Comparison of ENCODE assay signal across 1 cellular context in genomic region chr1:9473032-9473792, GRCh38.
TF ChIP-seq lines count a peak whose summit lies in the region.

No MANE protein-coding gene starts in this region.

TF ChIP-seq in HEK293, 187 proteins besides CTCF, POLR2A, EP300 and RAD21 (continued from another document):
- peak; percentile 90 for TF ChIP-seq ZNF629 (tag by site-specific recombination; IDR thresholded peaks at IDR 0.05)
- TF ChIP-seq ZNF398 (tag by site-specific recombination; IDR thresholded peaks at IDR 0.05), result peak; percentile 65
- TF ChIP-seq ZBTB17 (tag by site-specific recombination; IDR thresholded peaks at IDR 0.05), result 0 out of 2 replicates have a peak, but pooled peaks have one; percentile 11
- TF ChIP-seq SP7 (tag by site-specific recombination; IDR thresholded peaks at IDR 0.05), result peak; percentile 42; the same call in 1 of the 2 replicates
- no peak for TF ChIP-seq ZNF169 (tag by site-specific recombination; IDR thresholded peaks at IDR 0.05)
- TF ChIP-seq GLIS2 (tag by site-specific recombination; IDR thresholded peaks at IDR 0.05), result peak; percentile 32; the same call in 1 of the 2 replicates
- no peak for TF ChIP-seq ZNF140 (tag by site-specific recombination; IDR thresholded peaks at IDR 0.05)
- TF ChIP-seq KLF17 (tag by site-specific recombination; IDR thresholded peaks at IDR 0.05), result peak; percentile 88
- peak; percentile 99 for TF ChIP-seq ZIC2 (tag by site-specific recombination; IDR thresholded peaks at IDR 0.05)
- no peak for TF ChIP-seq ZNF514 (tag by site-specific recombination; IDR thresholded peaks at IDR 0.05)
- TF ChIP-seq HOXC10 (CRISPR knock-in tag; IDR thresholded peaks at IDR 0.05), result no peak
- 0 out of 2 replicates have a peak, but pooled peaks have one; percentile 21 for TF ChIP-seq ZNF660 (tag by site-specific recombination; IDR thresholded peaks at IDR 0.05)
- TF ChIP-seq ZNF521 (tag by site-specific recombination; IDR thresholded peaks at IDR 0.05), result no peak
